In the genomic region with DNA sequence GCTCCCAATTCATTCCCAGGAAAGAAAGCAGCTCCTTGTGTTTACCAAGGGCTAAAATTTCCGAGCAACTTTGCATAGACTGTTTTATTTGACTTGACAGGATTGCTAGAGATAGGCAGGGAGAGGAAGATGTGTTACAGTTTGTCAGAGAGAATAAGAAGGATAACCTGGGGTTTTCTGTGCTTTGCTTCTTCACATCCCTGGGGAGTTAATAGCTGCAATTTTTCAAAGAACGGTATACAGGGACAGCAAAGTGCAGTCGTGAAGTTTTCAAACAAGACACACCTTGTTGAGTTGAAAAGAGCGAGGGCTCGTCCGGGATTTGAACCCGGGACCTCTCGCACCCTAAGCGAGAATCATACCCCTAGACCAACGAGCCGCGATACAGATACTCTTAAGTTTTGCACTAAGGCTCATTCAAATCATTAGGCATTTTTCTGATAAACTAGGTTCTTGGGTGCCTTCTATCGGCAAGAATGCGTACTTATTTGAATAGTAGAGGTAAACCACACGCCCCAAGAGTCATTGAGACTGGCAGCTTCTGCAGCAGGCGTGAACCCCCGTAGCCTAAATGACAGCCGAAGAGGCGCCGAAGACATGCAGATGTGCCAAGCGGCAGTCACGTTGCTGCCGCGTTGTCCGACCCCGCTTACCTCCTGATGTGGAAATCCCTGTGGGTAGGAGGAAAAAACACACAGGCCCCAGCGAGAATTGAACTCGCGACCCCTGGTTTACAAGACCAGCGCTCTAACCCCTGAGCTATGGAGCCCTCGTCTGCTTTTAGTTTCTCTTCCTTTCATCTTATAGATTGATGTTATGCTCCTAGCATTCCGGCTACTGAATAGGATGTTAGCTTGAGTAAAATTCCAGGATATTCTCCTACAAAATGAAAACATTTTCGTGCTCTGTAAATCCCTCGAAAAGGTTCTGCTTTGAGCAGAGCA, we compare ENCODE assay signal across 1 cellular context.
A peak's percentile ranks its signal among the peaks of the same experiment; 100 is the strongest.
TF ChIP-seq lines count a peak whose summit lies in the region.

No MANE protein-coding gene starts in this region.

TF ChIP-seq in HepG2, 621 proteins besides CTCF, POLR2A, EP300 and RAD21 (continued from another document):
- TF ChIP-seq ZNF232 (CRISPR knock-in tag; IDR thresholded peaks at IDR 0.05; ENCODE audit: borderline replicate concordance) (no peak; the same call in 1 of the 2 replicates), MXI1 (IDR thresholded peaks at IDR 0.05; ENCODE audit: borderline replicate concordance, low read depth, low read length) (peak; percentile 74; the same call in 2 of the 3 replicates), ZNF296 (CRISPR knock-in tag; conservative IDR thresholded peaks at IDR 0.05) (no peak), MAF1 (CRISPR knock-in tag; IDR thresholded peaks at IDR 0.05; ENCODE audit: borderline replicate concordance) (peak; percentile 98), GABPA (IDR thresholded peaks at IDR 0.05; ENCODE audit: low read depth, low read length) (no peak), GABPA (CRISPR knock-in tag; IDR thresholded peaks at IDR 0.05; ENCODE audit: low read depth) (peak; percentile 32; the same call in 1 of the 2 replicates), TOPORS (CRISPR knock-in tag; IDR thresholded peaks at IDR 0.05) (peak; percentile 91), AGO1 (IDR thresholded peaks at IDR 0.05; ENCODE audit: low read depth, low read length, poor library complexity, severe bottlenecking) (no peak), ZBTB2 (CRISPR knock-in tag; IDR thresholded peaks at IDR 0.05; ENCODE audit: low read depth) (peak; percentile 53; the same call in 1 of the 2 replicates), NR3C1 (CRISPR knock-in tag; IDR thresholded peaks at IDR 0.05) (no peak), ZNF660 (CRISPR knock-in tag; IDR thresholded peaks at IDR 0.05; ENCODE audit: borderline replicate concordance, low read depth) (no peak), PAF1 (CRISPR knock-in tag; IDR thresholded peaks at IDR 0.05) (no peak)
- TF ChIP-seq, protein P1, sequence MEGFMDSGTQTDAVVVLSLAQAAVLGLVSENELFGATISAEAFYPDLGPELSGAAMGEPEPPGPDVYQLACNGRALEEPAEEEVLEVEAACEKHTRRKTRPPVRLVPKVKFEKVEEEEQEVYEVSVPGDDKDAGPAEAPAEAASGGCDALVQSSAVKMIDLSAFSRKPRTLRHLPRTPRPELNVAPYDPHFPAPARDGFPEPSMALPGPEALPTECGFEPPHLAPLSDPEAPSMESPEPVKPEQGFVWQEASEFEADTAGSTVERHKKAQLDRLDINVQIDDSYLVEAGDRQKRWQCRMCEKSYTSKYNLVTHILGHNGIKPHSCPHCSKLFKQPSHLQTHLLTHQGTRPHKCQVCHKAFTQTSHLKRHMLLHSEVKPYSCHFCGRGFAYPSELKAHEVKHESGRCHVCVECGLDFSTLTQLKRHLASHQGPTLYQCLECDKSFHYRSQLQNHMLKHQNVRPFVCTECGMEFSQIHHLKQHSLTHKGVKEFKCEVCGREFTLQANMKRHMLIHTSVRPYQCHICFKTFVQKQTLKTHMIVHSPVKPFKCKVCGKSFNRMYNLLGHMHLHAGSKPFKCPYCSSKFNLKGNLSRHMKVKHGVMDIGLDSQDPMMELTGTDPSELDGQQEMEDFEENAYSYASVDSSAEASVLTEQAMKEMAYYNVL (CRISPR knock-in tag; IDR thresholded peaks at IDR 0.05; ENCODE audit: borderline replicate concordance): peak; percentile 86
- TF ChIP-seq, protein P2, sequence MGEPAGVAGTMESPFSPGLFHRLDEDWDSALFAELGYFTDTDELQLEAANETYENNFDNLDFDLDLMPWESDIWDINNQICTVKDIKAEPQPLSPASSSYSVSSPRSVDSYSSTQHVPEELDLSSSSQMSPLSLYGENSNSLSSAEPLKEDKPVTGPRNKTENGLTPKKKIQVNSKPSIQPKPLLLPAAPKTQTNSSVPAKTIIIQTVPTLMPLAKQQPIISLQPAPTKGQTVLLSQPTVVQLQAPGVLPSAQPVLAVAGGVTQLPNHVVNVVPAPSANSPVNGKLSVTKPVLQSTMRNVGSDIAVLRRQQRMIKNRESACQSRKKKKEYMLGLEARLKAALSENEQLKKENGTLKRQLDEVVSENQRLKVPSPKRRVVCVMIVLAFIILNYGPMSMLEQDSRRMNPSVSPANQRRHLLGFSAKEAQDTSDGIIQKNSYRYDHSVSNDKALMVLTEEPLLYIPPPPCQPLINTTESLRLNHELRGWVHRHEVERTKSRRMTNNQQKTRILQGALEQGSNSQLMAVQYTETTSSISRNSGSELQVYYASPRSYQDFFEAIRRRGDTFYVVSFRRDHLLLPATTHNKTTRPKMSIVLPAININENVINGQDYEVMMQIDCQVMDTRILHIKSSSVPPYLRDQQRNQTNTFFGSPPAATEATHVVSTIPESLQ (CRISPR knock-in tag; conservative IDR thresholded peaks at IDR 0.05): no peak; the same call in 1 of the 2 replicates
